ENCODE assay signal across 8 cellular contexts in the genomic region with DNA sequence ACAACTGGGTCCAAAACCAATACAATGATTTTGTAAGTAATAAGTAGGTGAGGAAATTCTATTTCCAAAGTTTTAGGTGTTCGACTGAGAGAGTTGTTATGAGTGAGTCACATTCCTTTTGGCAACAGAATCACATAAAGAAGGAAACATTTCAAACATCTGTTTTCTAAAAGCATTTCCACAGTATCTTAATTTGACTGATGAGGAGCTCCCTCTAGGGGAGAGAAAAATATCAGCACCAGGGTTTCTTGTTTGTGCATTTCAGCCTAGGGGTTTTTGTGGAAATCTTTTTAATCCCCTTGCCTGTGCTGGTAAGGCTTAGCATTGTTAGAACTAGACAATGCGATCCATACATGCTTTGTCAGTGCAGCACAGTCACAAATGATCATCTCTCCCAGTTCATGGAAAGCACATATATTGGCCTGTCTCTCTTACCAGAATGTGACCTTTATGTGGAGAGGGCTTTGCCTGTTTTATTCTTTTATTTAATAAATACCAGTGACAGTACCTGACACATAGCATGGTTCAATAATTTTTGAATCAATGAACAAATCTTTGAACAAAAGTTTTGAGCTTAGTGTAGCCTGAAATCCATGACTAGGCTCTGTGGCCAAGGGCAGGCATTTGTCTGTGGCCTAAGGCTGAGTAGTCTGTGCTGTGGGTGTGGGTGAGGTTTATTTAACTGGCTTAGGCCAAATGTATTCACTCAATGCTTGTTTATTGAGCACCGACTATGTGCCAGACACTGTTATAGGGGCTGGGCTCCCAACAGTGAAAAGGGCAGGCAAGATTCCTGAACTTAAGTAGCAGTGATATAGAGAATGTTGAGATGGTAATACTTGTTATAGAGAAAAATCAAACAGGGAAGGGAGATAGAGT. TPM values are rescaled to one million over a fixed set of nuclear protein-coding genes. Genes with fewer than 3 reads are reported as not detected.
DNase-seq lines count a peak whose midpoint lies in the region; ATAC-seq and TF ChIP-seq lines count a peak whose summit lies in the region.

No MANE protein-coding gene starts in this region.

- H4K91ac ChIP-seq in neuronal stem cell (ENCODE audit: low read depth, low read length, poor library complexity): no peak overlapping the region

- H3K79me2 ChIP-seq in SU-DHL-6 (ENCODE audit: insufficient read depth, low read length): no peaks in the 10 kb centered on the region

- H4K20me1 ChIP-seq in SU-DHL-6 (ENCODE audit: low read depth, low read length): no peaks in the 10 kb centered on the region

- H3K27ac Mint-ChIP-seq in activated naive CD8-positive, alpha-beta T cell treated with anti-CD3 and anti-CD28 coated beads, Interleukin-2, amount 10 ng/mL, durations not matched to agents 7 days and 5 days: peak overlapping the region; percentile 50
- no peak overlapping the region for H3K27ac Mint-ChIP-seq in activated naive CD8-positive, alpha-beta T cell treated with anti-CD3 and anti-CD28 coated beads for 36 hours

- peaks cover 10% of the 10 kb centered on the region in 2 donors for H3K4me1 ChIP-seq in neuronal stem cell (ENCODE audit: control insufficient read depth in 2 of 2, insufficient read depth in 1 of 2, low read depth in 1 of 2, low read length in 2 of 2)

- no peak overlapping the region for H4K8ac ChIP-seq in neuronal stem cell (ENCODE audit: low read depth, low read length)

- H3K4me2 ChIP-seq in SU-DHL-6 (ENCODE audit: low read depth, low read length, poor library complexity, severe bottlenecking) (no peak overlapping the region), neuronal stem cell (ENCODE audit: insufficient read depth, low read length, poor library complexity, severe bottlenecking) (no peak overlapping the region)

- H2AK5ac ChIP-seq in neuronal stem cell (ENCODE audit: low read depth, low read length): no peak overlapping the region

- H3K9ac ChIP-seq in SU-DHL-6 (ENCODE audit: low read length): no peak overlapping the region
- no peak overlapping the region for H3K9ac ChIP-seq in neuronal stem cell (ENCODE audit: low read depth, low read length, poor library complexity)

- H3F3A ChIP-seq in SU-DHL-6 (ENCODE audit: insufficient read depth): no peaks in the 10 kb centered on the region

- no peak overlapping the region for H3K4me3 Mint-ChIP-seq in activated naive CD8-positive, alpha-beta T cell treated with anti-CD3 and anti-CD28 coated beads, Interleukin-2, amount 10 ng/mL, durations not matched to agents 7 days and 5 days
- H3K4me3 Mint-ChIP-seq in activated naive CD8-positive, alpha-beta T cell treated with anti-CD3 and anti-CD28 coated beads for 36 hours: no peak overlapping the region

- H2BK15ac ChIP-seq in neuronal stem cell (ENCODE audit: low read length): no peak overlapping the region

- no peaks in the 10 kb centered on the region for H3K9me2 ChIP-seq in SU-DHL-6 (replicated peaks; ENCODE audit: insufficient read depth, low read length)

- no peak overlapping the region for H2BK5ac ChIP-seq in neuronal stem cell (ENCODE audit: low read length)

- no peak for DNase-seq in activated naive CD8-positive, alpha-beta T cell treated with anti-CD3 and anti-CD28 coated beads, Interleukin-2, amount 10 ng/mL, durations not matched to agents 7 days and 5 days
- DNase-seq in activated naive CD8-positive, alpha-beta T cell treated with anti-CD3 and anti-CD28 coated beads for 36 hours: no peak
- DNase-seq in LNCaP clone FGC (ENCODE audit: low read depth) (peak; percentile 47), fibroblast of gingiva (ENCODE audit: low read depth) (peak; percentile 72), neuronal stem cell (ENCODE audit: low spot score) (peak; percentile 75), cerebellar nuclear complex (lab: John Stamatoyannopoulos, UW) (no peak)

- H3K36me3 ChIP-seq in SU-DHL-6 (ENCODE audit: low read length): no peaks in the 10 kb centered on the region
- no peaks in the 10 kb centered on the region for H3K36me3 ChIP-seq in neuronal stem cell (replicated peaks in 1 of 2; ENCODE audit: control insufficient read depth in 2 of 2, insufficient read depth in 2 of 2, low read length in 2 of 2)

- no peaks in the 10 kb centered on the region for H3K36me3 Mint-ChIP-seq in activated naive CD8-positive, alpha-beta T cell treated with anti-CD3 and anti-CD28 coated beads, Interleukin-2, amount 10 ng/mL, durations not matched to agents 7 days and 5 days
- no peaks in the 10 kb centered on the region for H3K36me3 Mint-ChIP-seq in activated naive CD8-positive, alpha-beta T cell treated with anti-CD3 and anti-CD28 coated beads for 36 hours

- POLR2A ChIA-PET in activated naive CD8-positive, alpha-beta T cell treated with anti-CD3 and anti-CD28 coated beads, Interleukin-2, amount 10 ng/mL, durations not matched to agents 7 days and 5 days (lab: Charles Lee): no interaction called here

- H2AFZ ChIP-seq in SU-DHL-6 (ENCODE audit: low read depth, low read length, severe bottlenecking) (no peak overlapping the region), neuronal stem cell (ENCODE audit: low read length) (no peak overlapping the region)

- H3K4me3 ChIP-seq in LNCaP clone FGC (ENCODE audit: low read depth, low read length): no peak overlapping the region
- H3K4me3 ChIP-seq in SU-DHL-6 (ENCODE audit: insufficient read depth, low read length, poor library complexity, severe bottlenecking): no peak overlapping the region
- H3K4me3 ChIP-seq in neuronal stem cell (ENCODE audit: low read length in 2 of 2): no peak overlapping the region

- no peak overlapping the region for H3K4ac ChIP-seq in neuronal stem cell (ENCODE audit: low read length)

- H3K4me1 Mint-ChIP-seq in activated naive CD8-positive, alpha-beta T cell treated with anti-CD3 and anti-CD28 coated beads, Interleukin-2, amount 10 ng/mL, durations not matched to agents 7 days and 5 days: peaks cover 40% of the 10 kb centered on the region
- H3K4me1 Mint-ChIP-seq in activated naive CD8-positive, alpha-beta T cell treated with anti-CD3 and anti-CD28 coated beads for 36 hours: peaks cover 40% of the 10 kb centered on the region

- peak; percentile 25 for ATAC-seq in activated naive CD8-positive, alpha-beta T cell treated with anti-CD3 and anti-CD28 coated beads, Interleukin-2, amount 10 ng/mL, durations not matched to agents 7 days and 5 days (ENCODE audit: low read depth)
- ATAC-seq in GM19328 (IDR thresholded peaks at IDR 0.05; ENCODE audit: unreplicated experiment): no peak

- H2BK120ac ChIP-seq in neuronal stem cell (ENCODE audit: low read depth, low read length): no peak overlapping the region

- H3K9me3 ChIP-seq in SU-DHL-6 (ENCODE audit: insufficient read depth, low read length) (no peaks in the 10 kb centered on the region), neuronal stem cell (replicated peaks in 1 of 2; ENCODE audit: control insufficient read depth in 2 of 2, insufficient read depth in 1 of 2, low read depth in 1 of 2, low read length in 2 of 2) (no peaks in the 10 kb centered on the region)

- H3K18ac ChIP-seq in neuronal stem cell (ENCODE audit: low read length): no peak overlapping the region

- H3K23ac ChIP-seq in neuronal stem cell (ENCODE audit: low read depth, low read length, poor library complexity): no peak overlapping the region

- H3K27me3 ChIP-seq in SU-DHL-6 (ENCODE audit: low read length): no peaks in the 10 kb centered on the region
- peaks cover 0 to 38% (median 0%) of the 10 kb centered on the region in 3 experiments for H3K27me3 ChIP-seq in neuronal stem cell (ENCODE audit: control insufficient read depth in 3 of 3, insufficient read depth in 3 of 3, low read depth in 1 of 3, low read length in 3 of 3)

- H3K9me3 Mint-ChIP-seq in activated naive CD8-positive, alpha-beta T cell treated with anti-CD3 and anti-CD28 coated beads, Interleukin-2, amount 10 ng/mL, durations not matched to agents 7 days and 5 days: no peaks in the 10 kb centered on the region
- H3K9me3 Mint-ChIP-seq in activated naive CD8-positive, alpha-beta T cell treated with anti-CD3 and anti-CD28 coated beads for 36 hours: no peaks in the 10 kb centered on the region

- peaks cover 9% of the 10 kb centered on the region for H3K27me3 Mint-ChIP-seq in activated naive CD8-positive, alpha-beta T cell treated with anti-CD3 and anti-CD28 coated beads, Interleukin-2, amount 10 ng/mL, durations not matched to agents 7 days and 5 days
- H3K27me3 Mint-ChIP-seq in activated naive CD8-positive, alpha-beta T cell treated with anti-CD3 and anti-CD28 coated beads for 36 hours: peaks cover 17% of the 10 kb centered on the region

- H2BK12ac ChIP-seq in neuronal stem cell (ENCODE audit: low read length): no peak overlapping the region

- H3K27ac ChIP-seq in SU-DHL-6 (ENCODE audit: low read depth, low read length) (no peak overlapping the region), neuronal stem cell (replicated peaks; ENCODE audit: low read length) (no peak overlapping the region)

- no peaks in the 10 kb centered on the region for H3K79me1 ChIP-seq in neuronal stem cell (ENCODE audit: low read depth, low read length)

- WGBS in neuronal stem cell (ENCODE audit: extremely low coverage in 2 of 2, insufficient read length in 2 of 2, insufficient replicate concordance in 1 of 2), 2 donors: no CpG with 5 or more reads among the region's 3 CpGs

- TF ChIP-seq CTCF in LNCaP clone FGC (IDR thresholded peaks at IDR 0.05; ENCODE audit: control insufficient read depth, extremely low read depth, insufficient read depth) (peak; percentile 71), SU-DHL-6 (IDR thresholded peaks at IDR 0.05; ENCODE audit: insufficient read depth, low read length, poor library complexity, severe bottlenecking) (peak; percentile 64)

- no peak overlapping the region for H3K14ac ChIP-seq in neuronal stem cell (ENCODE audit: low read length)

RNA-seq across cellular contexts. Expression of a gene that starts 21.1 kb away (rescaled TPM):
- not detected for total RNA-seq in activated naive CD8-positive, alpha-beta T cell treated with anti-CD3 and anti-CD28 coated beads, Interleukin-2, amount 10 ng/mL, durations not matched to agents 7 days and 5 days
- total RNA-seq in activated naive CD8-positive, alpha-beta T cell treated with anti-CD3 and anti-CD28 coated beads for 36 hours: not detected
- polyA plus RNA-seq in neuronal stem cell (2013, experiment 1 of 2): not detected
- polyA plus RNA-seq in neuronal stem cell (2013, experiment 2 of 2): not detected

Comparison
In these comparisons a context has a peak if more than half of its experiments do, and no peak if none do; other contexts are left out.
1. DNase-seq: peak in LNCaP clone FGC (single experiment), fibroblast of gingiva (single experiment) and neuronal stem cell (single experiment); none in activated naive CD8-positive, alpha-beta T cell treated with anti-CD3 and anti-CD28 coated beads, Interleukin-2, amount 10 ng/mL, durations not matched to agents 7 days and 5 days (single experiment), activated naive CD8-positive, alpha-beta T cell treated with anti-CD3 and anti-CD28 coated beads for 36 hours (single experiment) and cerebellar nuclear complex (0 of 2).